ENCODE assay signal across 8 cellular contexts in genomic region chr14:63438065-63438757, GRCh38.
DNase-seq lines count a peak whose midpoint lies in the region; ATAC-seq, FAIRE-seq and TF ChIP-seq lines count a peak whose summit lies in the region.

No MANE protein-coding gene starts in this region.

- H3K27ac Mint-ChIP-seq in activated naive CD8-positive, alpha-beta T cell, result peak overlapping the region; percentile 58

- peaks cover 57 to 67% of the 10 kb centered on the region in 2 donors for H3K4me1 ChIP-seq in gastrocnemius medialis

- TF ChIP-seq POLR2A in gastrocnemius medialis (IDR thresholded peaks at IDR 0.05), result no peak

- in situ Hi-C loops in gastrocnemius medialis (cut with MboI; ENCODE audit: low sequenced_read_pairs in 4 of 4), result no loop called here

- no peaks in the 10 kb centered on the region for H3K27me3 ChIP-seq in gastrocnemius medialis

- DNase-seq in AG09309 (ENCODE audit: low read depth), result peak; percentile 94
- DNase-seq in GM18507 (ENCODE audit: extremely low spot score, insufficient read length, low read depth), result no peak
- peak; percentile 32 to 74 for DNase-seq in NCI-H2081 (lab: John Stamatoyannopoulos, UW)
- peak; percentile 66 for DNase-seq in left cardiac atrium
- peak in 1 of 2 donors; percentile 37 for DNase-seq in gastrocnemius medialis
- DNase-seq in retina, result no peak

- no peaks in the 10 kb centered on the region for H3K36me3 ChIP-seq in gastrocnemius medialis

- H3K4me3 Mint-ChIP-seq in activated naive CD8-positive, alpha-beta T cell, result peak overlapping the region; percentile 31

- ATAC-seq in left cardiac atrium (peak; percentile 65 to 81), gastrocnemius medialis (peak; percentile 6 to 17), GM18861 (IDR thresholded peaks at IDR 0.05; ENCODE audit: unreplicated experiment) (no peak)

- H3K4me3 ChIP-seq in AG09309 (ENCODE audit: control insufficient read depth, low read depth, low read length) (peak overlapping the region; percentile 21), gastrocnemius medialis (peak overlapping the region in 3 of 4 donors; percentile 11 to 23 (median 16))

- peaks cover 65% of the 10 kb centered on the region for H3K4me1 Mint-ChIP-seq in activated naive CD8-positive, alpha-beta T cell (ENCODE audit: low read depth)

- H3K27me3 Mint-ChIP-seq in activated naive CD8-positive, alpha-beta T cell, result no peaks in the 10 kb centered on the region

- intact Hi-C loops in left cardiac atrium (cut with DNase I) (no loop called here), gastrocnemius medialis (cut with DNase I; ENCODE audit: low total_unique reads) (loop anchor here (5.0 to 10.0 kb wide), 3 partner anchors 34 to 417 kb away; partner anchors contain the start of genes SYNE2 and WDR89)

- H3K9me3 Mint-ChIP-seq in activated naive CD8-positive, alpha-beta T cell (ENCODE audit: low read depth), result no peaks in the 10 kb centered on the region

- peaks cover 7% of the 10 kb centered on the region for H3K36me3 Mint-ChIP-seq in activated naive CD8-positive, alpha-beta T cell

- peak overlapping the region; percentile 74 to 88 (median 85) for H3K27ac ChIP-seq in gastrocnemius medialis

- H3K9me3 ChIP-seq in gastrocnemius medialis, result no peaks in the 10 kb centered on the region

- FAIRE-seq in GM18507 (lab: Jason Lieb, UNC), result peak; percentile 29

- TF ChIP-seq CTCF in AG09309 (IDR thresholded peaks at IDR 0.05; ENCODE audit: control insufficient read depth, insufficient read depth, low read depth, low read length, missing control alignments) (peak; percentile 10), gastrocnemius medialis (IDR thresholded peaks at IDR 0.05 in 4 of 5, conservative IDR thresholded peaks at IDR 0.05 in 1 of 5) (peak in 1 of 5 experiments; percentile 36)

Comparison
In these comparisons a context has a peak if more than half of its experiments do, and no peak if none do; other contexts are left out.
1. DNase-seq: peak in AG09309 (single experiment), NCI-H2081 (2 of 2) and left cardiac atrium (single experiment); none in GM18507 (single experiment) and retina (single experiment).